ENCODE assay signal across 1 cellular context in the genomic region with DNA sequence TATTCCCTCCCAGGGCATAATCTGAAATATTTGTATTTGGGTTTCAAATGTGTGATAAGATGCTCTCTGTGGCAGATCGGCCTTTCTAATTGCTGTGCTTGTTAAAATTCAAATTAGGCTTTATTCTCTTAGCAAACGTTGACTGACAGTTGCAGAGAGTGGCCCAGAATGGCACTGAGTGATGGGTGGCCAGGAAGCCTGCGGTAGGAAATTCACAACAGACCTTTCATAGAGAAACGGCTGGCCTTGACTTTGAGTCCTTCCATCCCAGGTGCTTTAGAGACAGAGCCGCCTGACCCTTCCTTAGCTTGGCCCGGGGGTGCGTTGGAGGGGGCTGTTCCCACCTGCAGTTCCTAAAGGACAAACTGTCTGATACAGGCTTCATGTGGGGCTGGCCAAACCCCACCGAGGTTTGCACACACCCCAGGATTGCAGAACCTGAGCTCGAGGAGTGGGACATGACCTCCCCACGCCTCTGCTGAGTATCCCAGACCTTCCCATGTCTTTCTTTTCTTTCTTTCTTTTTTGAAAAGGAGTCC.
TF ChIP-seq lines count a peak whose summit lies in the region.

No MANE protein-coding gene starts in this region.

TF ChIP-seq in H1, 55 proteins besides CTCF, POLR2A, EP300 and RAD21 (continued from another document):
- TF ChIP-seq, protein P1, sequence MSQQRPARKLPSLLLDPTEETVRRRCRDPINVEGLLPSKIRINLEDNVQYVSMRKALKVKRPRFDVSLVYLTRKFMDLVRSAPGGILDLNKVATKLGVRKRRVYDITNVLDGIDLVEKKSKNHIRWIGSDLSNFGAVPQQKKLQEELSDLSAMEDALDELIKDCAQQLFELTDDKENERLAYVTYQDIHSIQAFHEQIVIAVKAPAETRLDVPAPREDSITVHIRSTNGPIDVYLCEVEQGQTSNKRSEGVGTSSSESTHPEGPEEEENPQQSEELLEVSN (IDR thresholded peaks at IDR 0.05) = no peak
- TF ChIP-seq EZH2 (IDR thresholded peaks at IDR 0.05; ENCODE audit: low read depth, low read length, severe bottlenecking) = no peak
- TF ChIP-seq TEAD4 (IDR thresholded peaks at IDR 0.05; ENCODE audit: low read depth, low read length) = no peak
- TF ChIP-seq, protein P2, sequence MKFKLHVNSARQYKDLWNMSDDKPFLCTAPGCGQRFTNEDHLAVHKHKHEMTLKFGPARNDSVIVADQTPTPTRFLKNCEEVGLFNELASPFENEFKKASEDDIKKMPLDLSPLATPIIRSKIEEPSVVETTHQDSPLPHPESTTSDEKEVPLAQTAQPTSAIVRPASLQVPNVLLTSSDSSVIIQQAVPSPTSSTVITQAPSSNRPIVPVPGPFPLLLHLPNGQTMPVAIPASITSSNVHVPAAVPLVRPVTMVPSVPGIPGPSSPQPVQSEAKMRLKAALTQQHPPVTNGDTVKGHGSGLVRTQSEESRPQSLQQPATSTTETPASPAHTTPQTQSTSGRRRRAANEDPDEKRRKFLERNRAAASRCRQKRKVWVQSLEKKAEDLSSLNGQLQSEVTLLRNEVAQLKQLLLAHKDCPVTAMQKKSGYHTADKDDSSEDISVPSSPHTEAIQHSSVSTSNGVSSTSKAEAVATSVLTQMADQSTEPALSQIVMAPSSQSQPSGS (IDR thresholded peaks at IDR 0.05; ENCODE audit: low read length) = no peak
- TF ChIP-seq HDAC2 (IDR thresholded peaks at IDR 0.05; ENCODE audit: borderline replicate concordance in 1 of 2, low read depth in 2 of 2, low read length in 2 of 2) = no peak
- TF ChIP-seq SP4 (IDR thresholded peaks at IDR 0.05; ENCODE audit: low read length) = no peak
- no peak for TF ChIP-seq HDAC6 (IDR thresholded peaks at IDR 0.05; ENCODE audit: low read depth, low read length)
- TF ChIP-seq PHF8 (conservative IDR thresholded peaks at IDR 0.05; ENCODE audit: low read depth, low read length) = no peak
- no peak for TF ChIP-seq ZNF274 (IDR thresholded peaks at IDR 0.05; ENCODE audit: borderline replicate concordance, extremely low read depth, low read length)
- TF ChIP-seq CREB1 (IDR thresholded peaks at IDR 0.05) = no peak
- TF ChIP-seq, protein P3, sequence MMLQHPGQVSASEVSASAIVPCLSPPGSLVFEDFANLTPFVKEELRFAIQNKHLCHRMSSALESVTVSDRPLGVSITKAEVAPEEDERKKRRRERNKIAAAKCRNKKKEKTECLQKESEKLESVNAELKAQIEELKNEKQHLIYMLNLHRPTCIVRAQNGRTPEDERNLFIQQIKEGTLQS (IDR thresholded peaks at IDR 0.05; ENCODE audit: insufficient read depth, low read depth, low read length) = no peak
- TF ChIP-seq EGR1 (IDR thresholded peaks at IDR 0.05; ENCODE audit: borderline replicate concordance, low read depth, low read length) = no peak
- TF ChIP-seq TBP (IDR thresholded peaks at IDR 0.05; ENCODE audit: low read depth, low read length) = no peak
- TF ChIP-seq SIX5 (IDR thresholded peaks at IDR 0.05; ENCODE audit: low read depth, low read length) = no peak
- TF ChIP-seq, protein P4, sequence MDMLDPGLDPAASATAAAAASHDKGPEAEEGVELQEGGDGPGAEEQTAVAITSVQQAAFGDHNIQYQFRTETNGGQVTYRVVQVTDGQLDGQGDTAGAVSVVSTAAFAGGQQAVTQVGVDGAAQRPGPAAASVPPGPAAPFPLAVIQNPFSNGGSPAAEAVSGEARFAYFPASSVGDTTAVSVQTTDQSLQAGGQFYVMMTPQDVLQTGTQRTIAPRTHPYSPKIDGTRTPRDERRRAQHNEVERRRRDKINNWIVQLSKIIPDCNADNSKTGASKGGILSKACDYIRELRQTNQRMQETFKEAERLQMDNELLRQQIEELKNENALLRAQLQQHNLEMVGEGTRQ (IDR thresholded peaks at IDR 0.05; ENCODE audit: low read length) = no peak
- TF ChIP-seq SRF (IDR thresholded peaks at IDR 0.05; ENCODE audit: low read depth, low read length) = no peak
